In the genomic region with DNA sequence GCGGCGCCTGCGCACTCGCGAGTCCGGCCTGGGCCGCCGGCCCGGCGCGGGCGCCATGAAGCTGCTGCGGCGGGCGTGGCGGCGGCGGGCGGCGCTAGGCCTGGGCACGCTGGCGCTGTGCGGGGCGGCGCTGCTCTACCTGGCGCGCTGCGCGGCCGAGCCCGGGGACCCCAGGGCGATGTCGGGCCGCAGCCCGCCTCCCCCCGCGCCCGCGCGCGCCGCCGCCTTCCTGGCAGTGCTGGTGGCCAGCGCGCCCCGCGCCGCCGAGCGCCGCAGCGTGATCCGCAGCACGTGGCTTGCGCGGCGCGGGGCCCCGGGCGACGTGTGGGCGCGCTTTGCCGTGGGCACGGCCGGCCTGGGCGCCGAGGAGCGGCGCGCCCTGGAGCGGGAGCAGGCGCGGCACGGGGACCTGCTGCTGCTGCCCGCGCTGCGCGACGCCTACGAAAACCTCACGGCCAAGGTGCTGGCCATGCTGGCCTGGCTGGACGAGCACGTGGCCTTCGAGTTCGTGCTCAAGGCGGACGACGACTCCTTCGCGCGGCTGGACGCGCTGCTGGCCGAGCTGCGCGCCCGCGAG, we compare ENCODE assay signal across 8 cellular contexts. TPM values are rescaled to one million over a fixed set of nuclear protein-coding genes. Genes with fewer than 3 reads are reported as not detected.
A peak's percentile ranks its signal among the peaks of the same experiment; 100 is the strongest.
DNase-seq lines count a peak whose midpoint lies in the region; ATAC-seq and TF ChIP-seq lines count a peak whose summit lies in the region.

Gene B3GALT6, plus strand, starts transcription at position 14 of the 577 bp plus-strand sequence. Its CDS starts 42 bp downstream, at position 56.

- H3K9ac ChIP-seq in SU-DHL-6 (ENCODE audit: low read length), result peak within 1 kb of the TSS; percentile 87

- no peaks in the 10 kb centered on the region for H3K27me3 Mint-ChIP-seq in activated T-cell treated with anti-CD3 and anti-CD28 coated beads, Interleukin-2, amount 50 U/mL, for 4 hours (ENCODE audit: low read depth)

- H3K4me2 ChIP-seq in SU-DHL-6 (ENCODE audit: low read depth, low read length, poor library complexity, severe bottlenecking), result peak within 1 kb of the TSS; percentile 90

- H3K9me2 ChIP-seq in SU-DHL-6 (replicated peaks; ENCODE audit: insufficient read depth, low read length), result no peaks in the 10 kb centered on the region

- no peaks in the 10 kb centered on the region for H3K9me3 Mint-ChIP-seq in activated T-cell treated with anti-CD3 and anti-CD28 coated beads, Interleukin-2, amount 50 U/mL, for 4 hours

- H3K36me3 Mint-ChIP-seq in activated T-cell treated with anti-CD3 and anti-CD28 coated beads, Interleukin-2, amount 50 U/mL, for 4 hours (ENCODE audit: insufficient read depth), result peaks cover 17% of the 10 kb centered on the region

- H3K36me3 ChIP-seq in SU-DHL-6 (ENCODE audit: low read length), result no peaks in the 10 kb centered on the region
- H3K36me3 ChIP-seq in prostate gland, result peaks cover 5 to 8% of the 10 kb centered on the region in 2 donors

- ATAC-seq in activated T-cell treated with anti-CD3 and anti-CD28 coated beads, Interleukin-2, amount 50 U/mL, for 4 hours, result no peak
- no peak for ATAC-seq in HG02852 (IDR thresholded peaks at IDR 0.05; ENCODE audit: unreplicated experiment)

- H4K20me1 ChIP-seq in SU-DHL-6 (ENCODE audit: low read depth, low read length), result no peaks in the 10 kb centered on the region

- no peaks in the 10 kb centered on the region for H3K27me3 ChIP-seq in SU-DHL-6 (ENCODE audit: low read length)
- no peaks in the 10 kb centered on the region for H3K27me3 ChIP-seq in prostate gland (replicated peaks; ENCODE audit: insufficient read depth)

- TF ChIP-seq CTCF in SU-DHL-6 (IDR thresholded peaks at IDR 0.05; ENCODE audit: insufficient read depth, low read length, poor library complexity, severe bottlenecking) (no peak), fibroblast of villous mesenchyme (IDR thresholded peaks at IDR 0.05; ENCODE audit: insufficient read depth, low read depth, low read length) (no peak), prostate gland (IDR thresholded peaks at IDR 0.05) (no peak), GM13977 (IDR thresholded peaks at IDR 0.05; ENCODE audit: extremely low read depth, insufficient read depth, missing control alignments) (no peak)

- peak within 1 kb of the TSS; percentile 53 for H3K27ac ChIP-seq in SU-DHL-6 (ENCODE audit: low read depth, low read length)
- peak within 1 kb of the TSS; percentile 79 to 92 for H3K27ac ChIP-seq in prostate gland

- peaks cover 35% of the 10 kb centered on the region for H3K79me2 ChIP-seq in SU-DHL-6 (ENCODE audit: insufficient read depth, low read length)

- intact Hi-C loops in prostate gland (cut with DNase I), result no loop called here

- DNase-seq in activated T-cell treated with anti-CD3 and anti-CD28 coated beads, Interleukin-2, amount 50 U/mL, for 4 hours, result no peak
- DNase-seq in activated T-cell treated with anti-CD3 and anti-CD28 coated beads, Interleukin-2, amount 50 U/mL, for 1 hour, result no peak
- no peak for DNase-seq in fibroblast of villous mesenchyme (ENCODE audit: low read depth)
- DNase-seq in prostate gland (ENCODE audit: low spot score), result no peak
- DNase-seq in GM13977 (ENCODE audit: low spot score), result no peak
- no peak for DNase-seq in DMS53 treated with DMSO at 0.1 percent for 48 hours (lab: John Stamatoyannopoulos, UW; ENCODE audit: unreplicated experiment)

- peaks cover 15% of the 10 kb centered on the region for H3K4me1 ChIP-seq in prostate gland (replicated peaks)

- peaks cover 32% of the 10 kb centered on the region for H3K4me1 Mint-ChIP-seq in activated T-cell treated with anti-CD3 and anti-CD28 coated beads, Interleukin-2, amount 50 U/mL, for 4 hours (ENCODE audit: low read depth)

- H3F3A ChIP-seq in SU-DHL-6 (ENCODE audit: insufficient read depth), result no peaks in the 10 kb centered on the region

- H3K9me3 ChIP-seq in SU-DHL-6 (ENCODE audit: insufficient read depth, low read length), result no peaks in the 10 kb centered on the region
- no peaks in the 10 kb centered on the region for H3K9me3 ChIP-seq in prostate gland

- peak within 1 kb of the TSS; percentile 77 for H3K4me3 ChIP-seq in SU-DHL-6 (ENCODE audit: insufficient read depth, low read length, poor library complexity, severe bottlenecking)
- H3K4me3 ChIP-seq in fibroblast of villous mesenchyme (ENCODE audit: low read depth, low read length), result peak within 1 kb of the TSS; percentile 88
- H3K4me3 ChIP-seq in prostate gland, result peak within 1 kb of the TSS; percentile 78 to 95

- peak within 1 kb of the TSS; percentile 94 for H3K4me3 Mint-ChIP-seq in activated T-cell treated with anti-CD3 and anti-CD28 coated beads, Interleukin-2, amount 50 U/mL, for 4 hours

- TF ChIP-seq POLR2A in prostate gland (IDR thresholded peaks at IDR 0.05), result no peak

- 11% methylated on average over 34 of the region's 99 CpGs for WGBS in prostate gland

- H2AFZ ChIP-seq in SU-DHL-6 (ENCODE audit: low read depth, low read length, severe bottlenecking), result peak within 1 kb of the TSS; percentile 62

- in situ Hi-C loops in GM13977 (cut with MboI; ENCODE audit: low pct_unique_long_range_greater_than_20kb, low sequenced_read_pairs, unreplicated experiment), result no loop called here

RNA-seq across cellular contexts. Expression of gene B3GALT6, which starts in this region (rescaled TPM):
- 10 to 100 TPM; 38.0 to 40.8 (median 39.0) TPM for total RNA-seq in activated T-cell treated with anti-CD3 and anti-CD28 coated beads, Interleukin-2, amount 50 U/mL, for 4 hours
- total RNA-seq in fibroblast of villous mesenchyme (25.0 and 30.3 TPM in 2 replicates), prostate gland (10 to 100 TPM; 29.6 to 41.5 TPM)
